9 cellular contexts compared by ENCODE assay signal in the genomic region with DNA sequence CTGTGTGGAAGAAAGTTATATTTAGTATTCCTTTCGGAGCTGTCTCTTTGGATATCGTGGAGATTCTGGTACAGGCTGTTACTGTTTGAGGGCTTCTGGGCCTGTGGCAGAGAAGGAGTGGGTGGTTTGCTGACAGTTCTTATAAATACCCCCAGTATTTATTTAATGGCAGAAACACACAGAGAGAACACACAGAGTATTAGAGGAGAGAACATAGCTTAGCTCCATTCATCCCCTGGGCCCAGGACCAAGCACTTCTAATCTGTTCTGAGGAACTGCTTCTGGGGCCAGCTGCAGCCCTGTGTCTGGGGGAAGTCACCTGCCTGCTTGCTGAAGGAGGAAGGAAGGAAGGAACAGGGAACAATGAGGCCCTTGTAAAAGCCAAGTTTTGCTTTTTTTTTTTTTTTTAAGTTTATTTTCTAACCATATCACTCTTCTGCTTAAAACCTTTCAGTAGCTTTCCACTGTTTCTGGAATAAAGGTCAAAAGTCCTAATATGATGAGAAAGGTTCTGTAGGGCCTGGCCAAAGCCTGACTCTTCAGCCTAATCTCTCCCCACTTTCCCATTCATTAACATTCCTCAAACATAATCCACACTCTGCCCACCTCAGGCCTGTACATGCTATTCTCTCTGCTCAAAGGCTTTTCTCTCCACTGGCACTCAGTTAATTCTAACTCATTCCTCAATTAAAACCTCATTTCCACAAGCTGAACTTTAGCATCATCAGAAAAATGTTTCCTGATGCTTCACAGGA. TPM values are rescaled to one million over a fixed set of nuclear protein-coding genes. Genes with fewer than 3 reads are reported as not detected.
A peak's percentile ranks its signal among the peaks of the same experiment; 100 is the strongest.
DNase-seq lines count a peak whose midpoint lies in the region; ATAC-seq and TF ChIP-seq lines count a peak whose summit lies in the region.
"Had no signal": no experiment of that assay in that cellular context is flagged by ENCODE, and none has a peak within 500 bp of the region (broad histone marks: within the 10 kb centered on the region; RNA-seq: fewer than 3 reads in every experiment).

No MANE protein-coding gene starts in this region.

- no peak for TF ChIP-seq CTCF in VCaP (conservative IDR thresholded peaks at IDR 0.05)

- intact Hi-C loops in left cardiac atrium (cut with DNase I), result no loop called here
- intact Hi-C loops in posterior cingulate gyrus (cut with DNase I), result no loop called here

- H3K27ac ChIP-seq in VCaP, result peak overlapping the region; percentile 100

- ATAC-seq in left cardiac atrium (peak; percentile 81 to 86), HG03196 (IDR thresholded peaks at IDR 0.05; ENCODE audit: unreplicated experiment) (no peak)

- DNase-seq in COLO829 (ENCODE audit: low spot score) (peak; percentile 33), left cardiac atrium (peak; percentile 41), posterior cingulate gyrus (peak; percentile 26 to 91 (median 50)), DMS153 (lab: John Stamatoyannopoulos, UW) (no peak), DMS 273 treated with DMSO at 0.1 percent for 48 hours (lab: John Stamatoyannopoulos, UW) (no peak), NCI-H2107 treated with DMSO at 0.1 percent for 48 hours (lab: John Stamatoyannopoulos, UW; ENCODE audit: unreplicated experiment) (no peak)

RNA-seq across cellular contexts. Expression of a gene that starts 11.8 kb away (rescaled TPM):
- total RNA-seq in left cardiac atrium, result not detected
- total RNA-seq: B cell had no signal

RNA-seq across cellular contexts. Expression of a gene that starts 16.4 kb away (rescaled TPM):
- total RNA-seq in left cardiac atrium, result 10 to 100 TPM; 59.8 to 73.3 TPM

Comparison
In these comparisons a context has a peak if more than half of its experiments do, and no peak if none do; other contexts are left out.
1. DNase-seq: peak in COLO829 (single experiment), left cardiac atrium (single experiment) and posterior cingulate gyrus (10 of 10); none in DMS153 (single experiment), DMS 273 treated with DMSO at 0.1 percent for 48 hours (single experiment) and NCI-H2107 treated with DMSO at 0.1 percent for 48 hours (single experiment).